25 cellular contexts compared by ENCODE assay signal in genomic region chr16:86452451-86452850, GRCh38. TPM values are rescaled to one million over a fixed set of nuclear protein-coding genes. Genes with fewer than 3 reads are reported as not detected.
"Had no signal": no experiment of that assay in that cellular context is flagged by ENCODE, and none has a peak within 500 bp of the region (broad histone marks: within the 10 kb centered on the region; RNA-seq: fewer than 3 reads in every experiment).

No MANE protein-coding gene starts in this region.

- H3K27me3 ChIP-seq: foreskin keratinocyte had no signal

- H3K4me3 ChIP-seq: breast epithelium, dorsolateral prefrontal cortex, tibial artery had no signal

- H3K27ac Mint-ChIP-seq: activated CD8-positive, alpha-beta T cell treated with anti-CD3 and anti-CD28 coated beads, Interleukin-2, amount 10 ng/mL, durations not matched to agents 7 days and 5 days; activated naive CD8-positive, alpha-beta T cell treated with anti-CD3 and anti-CD28 coated beads for 36 hours; activated T-helper 2 cell treated with anti-CD3 and anti-CD28 coated beads, Interferon-gamma antibody, Interleukin-2, Interleukin-4, amounts not matched to agents 10 μg/mL and 5 μg/mL and 100 μg/mL, durations not matched to agents 14 hours and 24 hours and 36 hours; effector memory CD8-positive, alpha-beta T cell; mesothelial cell of epicardium; natural killer cell; T-helper 2 cell treated with Interferon-gamma antibody and Interleukin-4, amounts not matched to agents 5 μg/mL and 100 μg/mL, for 36 hours had no signal

- H3K4me3 Mint-ChIP-seq: activated CD8-positive, alpha-beta T cell treated with anti-CD3 and anti-CD28 coated beads, Interleukin-2, amount 10 ng/mL, durations not matched to agents 7 days and 5 days; activated naive CD8-positive, alpha-beta T cell treated with anti-CD3 and anti-CD28 coated beads for 36 hours; central memory CD8-positive, alpha-beta T cell; effector memory CD8-positive, alpha-beta T cell; mesothelial cell of epicardium; natural killer cell; T-helper 2 cell treated with Interferon-gamma antibody and Interleukin-4, amounts not matched to agents 5 μg/mL and 100 μg/mL, for 36 hours had no signal

- H3K9me3 Mint-ChIP-seq: activated naive CD8-positive, alpha-beta T cell treated with anti-CD3 and anti-CD28 coated beads for 36 hours; activated T-helper 2 cell treated with anti-CD3 and anti-CD28 coated beads, Interferon-gamma antibody, Interleukin-2, Interleukin-4, amounts not matched to agents 10 μg/mL and 5 μg/mL and 100 μg/mL, durations not matched to agents 14 hours and 24 hours and 36 hours; central memory CD8-positive, alpha-beta T cell; effector memory CD8-positive, alpha-beta T cell; mesothelial cell of epicardium; natural killer cell; T-helper 2 cell treated with Interferon-gamma antibody and Interleukin-4, amounts not matched to agents 5 μg/mL and 100 μg/mL, for 36 hours had no signal

- DNase-seq: activated CD4-positive, alpha-beta T cell treated with anti-CD3 and anti-CD28 coated beads for 1 hour; activated CD4-positive, alpha-beta T cell treated with anti-CD3 and anti-CD28 coated beads, Interleukin-2, amount 50 U/mL, for 1 hour; activated CD8-positive, alpha-beta T cell treated with anti-CD3 and anti-CD28 coated beads, Interleukin-2, amount 10 ng/mL, durations not matched to agents 7 days and 5 days; activated naive CD4-positive, alpha-beta T cell; activated naive CD8-positive, alpha-beta T cell treated with anti-CD3 and anti-CD28 coated beads for 36 hours; dorsolateral prefrontal cortex; effector memory CD8-positive, alpha-beta T cell; foreskin keratinocyte; natural killer cell; stimulated activated CD4-positive, alpha-beta T cell treated with anti-CD3 and anti-CD28 coated beads, Interleukin-2, amount 100 ng/mL, for 48 hours; stimulated activated CD8-positive, alpha-beta memory T cell treated with anti-CD3 and anti-CD28 coated beads, Interleukin-4, amount 100 ng/mL, for 48 hours; stimulated activated naive CD4-positive, alpha-beta T cell; tibial artery; WERI-Rb-1 had no signal

- H3K27ac ChIP-seq: breast epithelium, dorsolateral prefrontal cortex, foreskin keratinocyte, tibial artery, WERI-Rb-1 had no signal

- H3K36me3 Mint-ChIP-seq: activated naive CD8-positive, alpha-beta T cell treated with anti-CD3 and anti-CD28 coated beads for 36 hours; mesothelial cell of epicardium; natural killer cell had no signal

- ATAC-seq: activated CD8-positive, alpha-beta T cell treated with anti-CD3 and anti-CD28 coated beads, Interleukin-2, amount 10 ng/mL, durations not matched to agents 7 days and 5 days; effector memory CD8-positive, alpha-beta T cell; esophagus mucosa; foreskin keratinocyte; left lobe of liver; natural killer cell; sciatic nerve had no signal

- H3K36me3 ChIP-seq: breast epithelium, tibial artery, WERI-Rb-1 had no signal

- H3K4me1 Mint-ChIP-seq: central memory CD8-positive, alpha-beta T cell had no signal

- H3K4me1 ChIP-seq: breast epithelium, foreskin keratinocyte, tibial artery had no signal

RNA-seq across cellular contexts. Expression of gene FOXF1, which starts 57.9 kb away (rescaled TPM):
- total RNA-seq: activated CD8-positive, alpha-beta T cell treated with anti-CD3 and anti-CD28 coated beads, Interleukin-2, amount 10 ng/mL, durations not matched to agents 7 days and 5 days; activated naive CD8-positive, alpha-beta T cell treated with anti-CD3 and anti-CD28 coated beads for 36 hours; activated T-helper 2 cell treated with anti-CD3 and anti-CD28 coated beads, Interferon-gamma antibody, Interleukin-2, Interleukin-4, amounts not matched to agents 10 μg/mL and 5 μg/mL and 100 μg/mL, durations not matched to agents 14 hours and 24 hours and 36 hours; foreskin keratinocyte; kidney epithelial cell; natural killer cell; osteoblast; renal cortical epithelial cell had no signal
- polyA plus RNA-seq: foreskin keratinocyte had no signal
